Comparison of ENCODE assay signal across 33 cellular contexts in the genomic region with DNA sequence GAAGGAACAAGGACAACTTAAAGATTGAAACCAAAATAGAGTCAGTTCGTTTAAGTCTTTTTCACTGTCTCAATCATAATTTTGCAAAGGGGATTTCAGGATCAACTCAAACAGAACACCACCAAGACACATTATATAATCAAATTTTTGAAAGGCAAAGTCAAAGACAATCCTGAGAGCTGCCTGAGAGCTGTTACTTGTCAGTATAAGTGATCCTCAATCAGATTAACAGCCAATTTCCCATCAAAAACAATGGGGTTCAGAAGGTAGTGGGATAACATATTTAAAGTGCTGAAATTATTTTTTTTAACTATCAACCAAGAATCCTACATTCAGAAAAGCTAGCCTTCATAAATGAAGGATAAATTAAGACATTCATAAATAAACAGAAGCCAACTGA. TPM values are rescaled to one million over a fixed set of nuclear protein-coding genes. Genes with fewer than 3 reads are reported as not detected.
"Had no signal": no experiment of that assay in that cellular context is flagged by ENCODE, and none has a peak within 500 bp of the region (broad histone marks: within the 10 kb centered on the region; RNA-seq: fewer than 3 reads in every experiment).

No MANE protein-coding gene starts in this region.

- H3K4me1 ChIP-seq: adrenal gland, ascending aorta, body of pancreas, breast epithelium had no signal

- H3K9me3 ChIP-seq: ascending aorta, body of pancreas had no signal

- H3K36me3 ChIP-seq: adrenal gland, ascending aorta, brain microvascular endothelial cell, breast epithelium, cardiac muscle cell had no signal

- H3K4me3 ChIP-seq: adrenal gland, ascending aorta, body of pancreas, breast epithelium, cardiac muscle cell had no signal

- H3K27ac ChIP-seq: adrenal gland, ascending aorta, body of pancreas, brain microvascular endothelial cell, breast epithelium, cardiac muscle cell had no signal

- H3K27me3 ChIP-seq: adrenal gland, ascending aorta, body of pancreas, brain microvascular endothelial cell, breast epithelium had no signal

- DNase-seq: activated effector memory CD4-positive, alpha-beta T cell treated with anti-CD3 and anti-CD28 coated beads, Interleukin-2, amount 50 U/mL, for 16 hours; activated effector memory CD4-positive, alpha-beta T cell treated with Interleukin-2 at 50 U/mL for 16 hours; activated gamma-delta T cell; activated gamma-delta T cell treated with Interleukin-2 at 50 U/mL for 16 hours; activated naive CD4-positive, alpha-beta T cell; activated naive CD4-positive, alpha-beta T cell treated with anti-CD3 and anti-CD28 coated beads for 36 hours; activated naive CD4-positive, alpha-beta T cell treated with anti-CD3 and anti-CD28 coated beads, Interleukin-2, amount 10 ng/mL, durations not matched to agents 7 days and 5 days; activated naive CD4-positive, alpha-beta T cell treated with anti-CD3 and anti-CD28 coated beads, Interleukin-2, amount 50 U/mL, for 16 hours; activated naive CD4-positive, alpha-beta T cell treated with Interleukin-2 at 50 U/mL for 16 hours; activated naive CD8-positive, alpha-beta T cell treated with anti-CD3 and anti-CD28 coated beads for 36 hours; activated naive CD8-positive, alpha-beta T cell treated with anti-CD3 and anti-CD28 coated beads, Interleukin-2, amount 10 ng/mL, durations not matched to agents 7 days and 5 days; activated naive CD8-positive, alpha-beta T cell treated with anti-CD3 and anti-CD28 coated beads, Interleukin-2, amount 50 U/mL, for 24 hours; activated T-cell treated with anti-CD3 and anti-CD28 coated beads, Interleukin-2, amount 50 U/mL, for 4 hours; activated T-cell treated with anti-CD3 and anti-CD28 coated beads, Interleukin-2, amount 50 U/mL, for 48 hours; activated T-cell treated with anti-CD3 and anti-CD28 coated beads, Interleukin-2, amount 50 U/mL, for 72 hours; amniotic stem cell; amygdala; anterior cingulate cortex; aorta; body of pancreas; brain microvascular endothelial cell; caudate nucleus; central memory CD4-positive, alpha-beta T cell; cerebellar nuclear complex had no signal

- ATAC-seq: activated naive CD4-positive, alpha-beta T cell treated with anti-CD3 and anti-CD28 coated beads, Interleukin-2, amount 50 U/mL, for 72 hours; activated naive CD8-positive, alpha-beta T cell treated with anti-CD3 and anti-CD28 coated beads, Interleukin-2, amount 50 U/mL, for 24 hours; activated T-cell treated with anti-CD3 and anti-CD28 coated beads, Interleukin-2, amount 50 U/mL, for 4 hours; activated T-cell treated with anti-CD3 and anti-CD28 coated beads, Interleukin-2, amount 50 U/mL, for 72 hours; activated T-helper 17 cell treated with anti-CD3 and anti-CD28 coated beads, Interleukin-2, amount 50 U/mL, for 72 hours; body of pancreas had no signal

- FAIRE-seq: astrocyte, bronchial epithelial cell, colon had no signal

RNA-seq across cellular contexts. Expression of a gene that starts 19.3 kb away (rescaled TPM):
- total RNA-seq: activated naive CD4-positive, alpha-beta T cell treated with anti-CD3 and anti-CD28 coated beads for 36 hours; activated naive CD4-positive, alpha-beta T cell treated with anti-CD3 and anti-CD28 coated beads, Interleukin-2, amount 50 U/mL, for 72 hours; activated naive CD8-positive, alpha-beta T cell treated with anti-CD3 and anti-CD28 coated beads for 36 hours; activated naive CD8-positive, alpha-beta T cell treated with anti-CD3 and anti-CD28 coated beads, Interleukin-2, amount 10 ng/mL, durations not matched to agents 7 days and 5 days; activated T-cell treated with anti-CD3 and anti-CD28 coated beads, Interleukin-2, amount 50 U/mL, for 72 hours; activated T-helper 17 cell treated with anti-CD3 and anti-CD28 coated beads, Interleukin-2, amount 50 U/mL, for 72 hours; astrocyte had no signal
- polyA plus RNA-seq: cardiac muscle cell had no signal
